ENCODE assay signal across 8 cellular contexts in genomic region chr17:7914771-7915610, GRCh38. TPM values are rescaled to one million over a fixed set of nuclear protein-coding genes. Genes with fewer than 3 reads are reported as not detected.
DNase-seq lines count a peak whose midpoint lies in the region; ATAC-seq and TF ChIP-seq lines count a peak whose summit lies in the region.

No MANE protein-coding gene starts in this region.

- H3K4me1 Mint-ChIP-seq in IgD-negative memory B cell: peaks cover 16 to 24% (median 19%) of the 10 kb centered on the region in 3 donors

- H3K36me3 Mint-ChIP-seq in IgD-negative memory B cell: no peaks in the 10 kb centered on the region

- peak overlapping the region; percentile 87 to 94 (median 90) for H3K4me3 Mint-ChIP-seq in IgD-negative memory B cell

- no peaks in the 10 kb centered on the region; the same call in 1 of the 2 replicates for H3K4me1 ChIP-seq in iPS-20b (ENCODE audit: insufficient read depth, low read length)

- H3K27ac ChIP-seq in iPS-20b (ENCODE audit: low read length): no peak overlapping the region

- no peaks in the 10 kb centered on the region for H3K9me3 Mint-ChIP-seq in IgD-negative memory B cell

- no peaks in the 10 kb centered on the region for H3K27me3 Mint-ChIP-seq in IgD-negative memory B cell

- no peaks in the 10 kb centered on the region for H3K9me3 ChIP-seq in iPS-20b (ENCODE audit: insufficient read depth, low read depth, low read length)

- TF ChIP-seq CTCF in GM13976 (IDR thresholded peaks at IDR 0.05; ENCODE audit: borderline replicate concordance, control extremely low read depth, extremely low read depth, insufficient read depth, missing control alignments): no peak

- peak overlapping the region; percentile 83 to 93 (median 90) for H3K27ac Mint-ChIP-seq in IgD-negative memory B cell

- H3K4me3 ChIP-seq in iPS-20b (ENCODE audit: low read length): peak overlapping the region; percentile 74

- no peak overlapping the region for H3K9ac ChIP-seq in iPS-20b (ENCODE audit: low read depth, low read length)

- DNase-seq in amniotic epithelial cell (ENCODE audit: low read depth) (peak; percentile 61), NCI-H128 (lab: John Stamatoyannopoulos, UW; ENCODE audit: unreplicated experiment) (no peak), GM13976 (ENCODE audit: low spot score) (no peak)
- DNase-seq in stimulated activated naive CD8-positive, alpha-beta T cell treated with anti-CD3 and anti-CD28 coated beads, Interleukin-15, Interleukin-2, amounts not matched to agents 100 U/mL and 50 U/mL, for 24 hours: no peak

- H3K36me3 ChIP-seq in iPS-20b (ENCODE audit: insufficient read depth, low read depth, low read length): 0 out of 2 replicates have a peak, but pooled peaks cover 4% of the 10 kb centered on the region

- peaks cover 45% of the 10 kb centered on the region for H3K27me3 ChIP-seq in iPS-20b (ENCODE audit: insufficient read depth, low read length)

- ATAC-seq in GM19035 (IDR thresholded peaks at IDR 0.05; ENCODE audit: unreplicated experiment): peak; percentile 2
- peak; percentile 1 for ATAC-seq in stimulated activated naive CD8-positive, alpha-beta T cell treated with anti-CD3 and anti-CD28 coated beads, Interleukin-15, Interleukin-2, amounts not matched to agents 100 U/mL and 50 U/mL, for 24 hours
- ATAC-seq in HG03025 (IDR thresholded peaks at IDR 0.05; ENCODE audit: low FRiP score, unreplicated experiment): no peak

- in situ Hi-C loops in GM13976 (cut with MboI; ENCODE audit: low sequenced_read_pairs, unreplicated experiment): loop anchor here (5.0 kb wide), 1 partner anchor 72 kb away; no protein-coding TSS in a partner anchor

RNA-seq across cellular contexts. Expression of gene RNF227, which starts 1.1 kb away (rescaled TPM):
- polyA plus RNA-seq in IgD-negative memory B cell: 3.1 TPM

RNA-seq across cellular contexts. Expression of gene KCNAB3, which starts 14.7 kb away (rescaled TPM):
- polyA plus RNA-seq in IgD-negative memory B cell: 0.51 TPM

RNA-seq across cellular contexts. Expression of gene TRAPPC1, which starts 16.8 kb away (rescaled TPM):
- 220 TPM for polyA plus RNA-seq in IgD-negative memory B cell

RNA-seq across cellular contexts. Expression of gene CNTROB, which starts 17.0 kb away (rescaled TPM):
- 11.0 TPM for polyA plus RNA-seq in IgD-negative memory B cell

RNA-seq across cellular contexts. Expression of gene CHD3, which starts 26.4 kb away (rescaled TPM):
- polyA plus RNA-seq in IgD-negative memory B cell: 2.4 TPM
